In the genomic region with DNA sequence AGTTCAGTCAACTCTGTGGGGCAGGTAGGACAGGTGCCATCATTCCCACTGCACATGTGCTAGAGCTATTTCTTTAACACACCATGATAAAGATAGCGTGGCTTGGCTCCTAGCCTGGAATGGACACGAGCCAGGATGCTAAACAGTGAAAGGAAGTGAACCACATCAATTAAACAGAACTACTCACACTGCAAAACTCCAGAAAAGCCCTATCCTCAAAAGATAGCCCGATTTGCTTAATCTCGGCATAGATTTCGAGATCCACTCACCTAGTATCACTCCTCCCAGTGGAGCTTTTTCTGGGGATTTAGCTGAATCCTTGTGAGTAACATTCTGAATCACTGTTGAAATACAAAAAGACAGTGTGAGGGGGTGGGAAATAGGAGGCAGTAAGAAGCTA, we compare ENCODE assay signal across 10 cellular contexts.
A peak's percentile ranks its signal among the peaks of the same experiment; 100 is the strongest.
DNase-seq lines count a peak whose midpoint lies in the region; ATAC-seq and TF ChIP-seq lines count a peak whose summit lies in the region.
"Had no signal": no experiment of that assay in that cellular context is flagged by ENCODE, and none has a peak within 500 bp of the region (broad histone marks: within the 10 kb centered on the region; RNA-seq: fewer than 3 reads in every experiment).

No MANE protein-coding gene starts in this region.

- H3K9ac ChIP-seq in GM23248 (no peak overlapping the region), PC-3 (ENCODE audit: low read length) (peak overlapping the region; percentile 18; the same call in 1 of the 2 replicates), neural progenitor cell (no peak overlapping the region)

- DNase-seq in GM23248 (peak; percentile 76), PC-3 (peak; percentile 98), fibroblast of mammary gland (ENCODE audit: low read depth) (peak; percentile 84), skeletal muscle cell (ENCODE audit: low read depth) (peak; percentile 61), neural progenitor cell (ENCODE audit: low spot score) (no peak), OCI-M2 (lab: John Stamatoyannopoulos, UW; ENCODE audit: unreplicated experiment) (no peak)
- DNase-seq: KBM-7 had no signal

- no peaks in the 10 kb centered on the region for H3K9me3 Mint-ChIP-seq in neural progenitor cell

- WGBS in GM23248 (ENCODE audit: low coverage in 1 of 2, low lambda C conversion rate in 2 of 2, missing lambda C conversion rate in 2 of 2), 2 experiments: 20 to 32% methylated on average over 5 of the region's 5 CpGs

- no TSS peak for BruUV-seq in PC-3 (replicated peaks; lab: Mats Ljungman, UMichigan)

- CTCF ChIA-PET in PC-3 (lab: Charles Lee): interaction anchor here (0.5 to 1.1 kb wide), 6 partner anchors 18 to 321 kb away, joined by 3 to 5 read pairs (median 3); no protein-coding TSS in a partner anchor

- H3K9me2 ChIP-seq in GM23248 (ENCODE audit: insufficient read depth): no peaks in the 10 kb centered on the region
- H3K9me2 ChIP-seq in PC-3 (replicated peaks; ENCODE audit: low read length): no peaks in the 10 kb centered on the region

- peaks cover 5% of the 10 kb centered on the region; the same call in 1 of the 2 replicates for H3K4me1 ChIP-seq in GM23248 (ENCODE audit: insufficient read depth)
- H3K4me1 ChIP-seq in PC-3 (ENCODE audit: insufficient read depth, low read length): peaks cover 19% of the 10 kb centered on the region
- H3K4me1 ChIP-seq in neural progenitor cell: no peaks in the 10 kb centered on the region

- TF ChIP-seq CTCF in PC-3 (conservative IDR thresholded peaks at IDR 0.05; ENCODE audit: low read depth, low read length): no peak
- TF ChIP-seq CTCF in fibroblast of mammary gland (conservative IDR thresholded peaks at IDR 0.05; ENCODE audit: control insufficient read depth, insufficient read depth, low read depth, low read length): no peak
- no peak for TF ChIP-seq CTCF in neural progenitor cell (IDR thresholded peaks at IDR 0.05)

- peak overlapping the region; percentile 10; the same call in 1 of the 2 replicates for H3K4me3 ChIP-seq in GM23248
- H3K4me3 ChIP-seq in PC-3 (ENCODE audit: low read length): peak overlapping the region; percentile 39
- no peak overlapping the region for H3K4me3 ChIP-seq in fibroblast of mammary gland (ENCODE audit: control insufficient read depth, low read depth, low read length)
- no peak overlapping the region for H3K4me3 ChIP-seq in skeletal muscle cell (ENCODE audit: low read depth, low read length)
- no peak overlapping the region for H3K4me3 ChIP-seq in neural progenitor cell
- H3K4me3 ChIP-seq: upper lobe of left lung had no signal

- H4K20me1 ChIP-seq in GM23248 (ENCODE audit: insufficient read depth) (no peaks in the 10 kb centered on the region), PC-3 (ENCODE audit: low read length) (no peaks in the 10 kb centered on the region), neural progenitor cell (ENCODE audit: low read depth) (no peaks in the 10 kb centered on the region)

- H3K36me3 Mint-ChIP-seq in neural progenitor cell: no peaks in the 10 kb centered on the region

- POLR2A ChIA-PET in PC-3 (lab: Charles Lee; ENCODE audit: unreplicated experiment): interaction anchor here (0.5 to 0.6 kb wide), 3 partner anchors 25 to 746 kb away, joined by 3 to 10 read pairs (median 5); no protein-coding TSS in a partner anchor

- ATAC-seq in PC-3 (peak; percentile 96), HG02610 (IDR thresholded peaks at IDR 0.05; ENCODE audit: unreplicated experiment) (no peak), GM21367 (IDR thresholded peaks at IDR 0.05; ENCODE audit: unreplicated experiment) (no peak)

- H3K4me2 ChIP-seq in GM23248 (ENCODE audit: unreplicated experiment): peak overlapping the region; percentile 13
- H3K4me2 ChIP-seq in PC-3 (ENCODE audit: low read length): peak overlapping the region; percentile 73
- H3K4me2 ChIP-seq in neural progenitor cell: no peak overlapping the region

- H3K79me2 ChIP-seq in GM23248 (ENCODE audit: insufficient read depth) (no peaks in the 10 kb centered on the region), PC-3 (ENCODE audit: low read length) (no peaks in the 10 kb centered on the region), neural progenitor cell (ENCODE audit: low read depth) (no peaks in the 10 kb centered on the region)

- H3K27me3 ChIP-seq in GM23248 (replicated peaks; ENCODE audit: insufficient read depth) (no peaks in the 10 kb centered on the region), PC-3 (ENCODE audit: low read length) (no peaks in the 10 kb centered on the region), neural progenitor cell (no peaks in the 10 kb centered on the region)
- H3K27me3 ChIP-seq: upper lobe of left lung had no signal

- H3K27ac ChIP-seq in GM23248 (no peak overlapping the region), PC-3 (ENCODE audit: low read length) (peak overlapping the region; percentile 76), neural progenitor cell (no peak overlapping the region)
- H3K27ac ChIP-seq: upper lobe of left lung had no signal

- H3K27me3 Mint-ChIP-seq in neural progenitor cell (ENCODE audit: insufficient read depth, low read depth): no peaks in the 10 kb centered on the region

- no peak overlapping the region for H3K4me3 Mint-ChIP-seq in neural progenitor cell

- intact Hi-C loops in PC-3 (cut with micrococcal nuclease): loop anchor here (1.0 to 10.0 kb wide), 2 partner anchors 60 to 282 kb away; no protein-coding TSS in a partner anchor

- no peak overlapping the region for H3K27ac Mint-ChIP-seq in neural progenitor cell

- H2AFZ ChIP-seq in GM23248 (no peak overlapping the region), PC-3 (ENCODE audit: low read length) (peak overlapping the region; percentile 63), neural progenitor cell (replicated peaks) (no peak overlapping the region)

- H3K36me3 ChIP-seq in GM23248 (ENCODE audit: low read depth) (no peaks in the 10 kb centered on the region), PC-3 (ENCODE audit: low read depth, low read length) (no peaks in the 10 kb centered on the region), neural progenitor cell (no peaks in the 10 kb centered on the region)
- H3K36me3 ChIP-seq: upper lobe of left lung had no signal

- no peaks in the 10 kb centered on the region for H3K4me1 Mint-ChIP-seq in neural progenitor cell

- in situ Hi-C loops in GM23248 (cut with MboI): no loop called here

- H3F3A ChIP-seq in GM23248 (ENCODE audit: insufficient read depth): peaks cover 4% of the 10 kb centered on the region; the same call in 1 of the 2 replicates
- peaks cover 4% of the 10 kb centered on the region for H3F3A ChIP-seq in PC-3 (ENCODE audit: low read length, unreplicated experiment)
- H3F3A ChIP-seq in neural progenitor cell (ENCODE audit: low read depth): no peaks in the 10 kb centered on the region

- H3K9me3 ChIP-seq in GM23248 (ENCODE audit: low read depth): no peaks in the 10 kb centered on the region
- H3K9me3 ChIP-seq in PC-3 (ENCODE audit: low read length): no peaks in the 10 kb centered on the region
- no peaks in the 10 kb centered on the region for H3K9me3 ChIP-seq in neural progenitor cell (ENCODE audit: low read depth)
- H3K9me3 ChIP-seq: upper lobe of left lung had no signal

Comparison
In these comparisons a context has a peak if more than half of its experiments do, and no peak if none do; other contexts are left out.
1. DNase-seq: peak in GM23248 (single experiment), PC-3 (single experiment), fibroblast of mammary gland (single experiment) and skeletal muscle cell (single experiment); none in neural progenitor cell (single experiment) and OCI-M2 (single experiment).
2. H3K4me3 ChIP-seq: peak in GM23248 (single experiment) and PC-3 (single experiment); none in fibroblast of mammary gland (single experiment), skeletal muscle cell (single experiment) and neural progenitor cell (single experiment).